1 cellular context compared by ENCODE assay signal in the genomic region with DNA sequence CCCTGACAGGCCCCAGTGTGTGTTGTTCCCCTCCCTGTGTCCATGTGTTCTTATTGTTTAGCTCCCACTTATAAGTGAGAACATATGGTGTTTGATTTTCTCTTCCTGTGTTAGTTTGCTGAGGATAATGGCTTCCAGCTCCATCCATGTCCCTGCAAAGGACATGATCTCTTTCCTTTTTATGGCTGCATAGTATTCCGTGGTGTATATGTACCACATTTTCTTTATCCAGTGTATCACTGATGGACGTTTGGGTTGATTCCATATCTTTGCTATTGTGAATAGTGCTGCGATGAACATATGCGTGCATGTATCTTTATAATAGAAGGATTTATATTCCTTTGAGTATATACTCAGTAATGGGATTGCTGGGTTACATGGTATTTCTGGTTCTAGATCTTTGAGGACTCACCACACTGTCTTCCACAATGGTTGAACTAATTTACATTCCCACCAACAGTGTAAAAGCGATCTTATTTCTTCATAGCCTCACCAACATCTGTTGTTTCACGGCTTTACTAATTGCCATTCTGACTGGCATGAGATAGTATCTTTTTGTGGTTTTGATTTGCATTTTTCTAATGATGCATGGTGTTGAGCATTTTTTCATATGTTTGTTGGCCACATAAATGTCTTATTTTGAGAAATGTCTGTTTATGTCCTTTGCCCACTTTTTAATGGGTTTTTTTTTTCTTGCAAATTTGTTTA.
TF ChIP-seq lines count a peak whose summit lies in the region.

No MANE protein-coding gene starts in this region.

TF ChIP-seq in K562, 482 proteins besides CTCF, POLR2A, EP300 and RAD21:
- TF ChIP-seq BCOR (IDR thresholded peaks at IDR 0.05) (peak; percentile 46), KDM1A (IDR thresholded peaks at IDR 0.05) (peak in 1 of 2 experiments; percentile 44; a peak in 1 of 4 replicates), ZNF146 (CRISPR knock-in tag; IDR thresholded peaks at IDR 0.05; ENCODE audit: unreplicated experiment) (peak; percentile 81)
